Comparison of ENCODE assay signal across 8 cellular contexts in the genomic region with DNA sequence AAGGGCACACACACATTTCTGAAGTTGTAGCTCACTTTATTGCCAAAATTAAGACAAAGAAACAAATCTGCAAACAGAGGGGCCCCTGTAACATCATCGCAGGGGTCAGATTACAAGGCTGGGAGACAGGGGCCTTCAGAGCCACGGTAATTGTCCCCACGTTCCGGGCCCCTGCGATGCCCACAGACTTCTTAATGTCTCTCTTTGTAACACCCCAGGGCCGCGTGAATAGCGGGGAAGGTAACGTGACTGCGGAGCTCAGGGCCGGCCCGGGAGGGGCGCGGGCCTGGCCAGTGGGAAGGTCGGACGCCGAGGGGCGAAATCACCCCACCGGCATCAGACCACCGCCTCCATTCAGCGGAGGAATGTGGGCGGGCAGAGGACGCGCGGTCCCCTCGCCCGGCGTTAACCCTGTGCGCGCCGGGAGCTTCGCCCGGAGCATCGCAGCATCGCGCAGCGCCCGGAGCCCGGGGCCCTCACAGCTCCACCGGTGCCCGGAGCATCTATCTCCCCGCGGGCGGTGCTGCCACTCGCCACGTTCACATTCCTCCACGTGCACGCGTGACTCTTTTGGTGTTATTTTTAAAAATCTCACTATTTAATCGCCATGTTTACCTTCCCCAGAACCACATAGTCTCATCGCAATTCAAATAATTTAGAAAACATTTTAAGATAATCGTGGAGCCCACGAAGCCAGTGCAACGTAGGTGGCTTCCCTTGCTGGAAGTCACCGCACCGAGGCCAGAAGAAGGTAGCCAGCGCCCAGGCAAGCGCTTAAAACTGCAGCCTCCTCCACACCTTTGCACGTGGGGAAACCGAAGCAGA. TPM values are rescaled to one million over a fixed set of nuclear protein-coding genes. Genes with fewer than 3 reads are reported as not detected.
DNase-seq lines count a peak whose midpoint lies in the region; ATAC-seq and TF ChIP-seq lines count a peak whose summit lies in the region.

No MANE protein-coding gene starts in this region.

- H3K4me1 ChIP-seq in CD8-positive, alpha-beta memory T cell (ENCODE audit: insufficient read depth, low read length) = no peaks in the 10 kb centered on the region
- no peaks in the 10 kb centered on the region for H3K4me1 ChIP-seq in uterus

- H3K27me3 Mint-ChIP-seq in CD8-positive, alpha-beta memory T cell = peaks cover 2 to 9% of the 10 kb centered on the region in 2 donors
- peaks cover 46% of the 10 kb centered on the region for H3K27me3 Mint-ChIP-seq in activated T-helper 1 cell treated with anti-CD3 and anti-CD28 coated beads, Interleukin-12 subunit alpha, Interleukin-12 subunit beta, Interleukin-2, Interleukin-4 antibody, amounts not matched to agents 30 ng/mL and 10 ng/mL and 1 ng/mL, durations not matched to agents 14 hours and 24 hours and 36 hours (ENCODE audit: insufficient read depth)
- H3K27me3 Mint-ChIP-seq in natural killer cell treated with Interleukin-12 subunit alpha and Interleukin-12 subunit beta and Interleukin-15 and Interleukin-18, amount 100 ng/mL, for 72 hours = peaks cover 21 to 33% of the 10 kb centered on the region in 2 donors

- no peak for TF ChIP-seq POLR2A in uterus (IDR thresholded peaks at IDR 0.05)

- no peak for TF ChIP-seq CTCF in fibroblast of the aortic adventitia (IDR thresholded peaks at IDR 0.05; ENCODE audit: insufficient read depth, low read length)
- TF ChIP-seq CTCF in uterus (IDR thresholded peaks at IDR 0.05) = no peak

- H3K4me3 ChIP-seq in CD8-positive, alpha-beta memory T cell (ENCODE audit: low read length) = peak overlapping the region; percentile 63
- H3K4me3 ChIP-seq in fibroblast of the aortic adventitia (ENCODE audit: low read depth, low read length) (peak overlapping the region; percentile 70), uterus (peak overlapping the region; percentile 50 to 54)

- H3K4me1 Mint-ChIP-seq in CD8-positive, alpha-beta memory T cell = peaks cover 10 to 14% (median 12%) of the 10 kb centered on the region in 3 donors
- H3K4me1 Mint-ChIP-seq in activated T-helper 1 cell treated with anti-CD3 and anti-CD28 coated beads, Interleukin-12 subunit alpha, Interleukin-12 subunit beta, Interleukin-2, Interleukin-4 antibody, amounts not matched to agents 30 ng/mL and 10 ng/mL and 1 ng/mL, durations not matched to agents 14 hours and 24 hours and 36 hours (ENCODE audit: low read depth) = peaks cover 9% of the 10 kb centered on the region
- H3K4me1 Mint-ChIP-seq in natural killer cell treated with Interleukin-12 subunit alpha and Interleukin-12 subunit beta and Interleukin-15 and Interleukin-18, amount 100 ng/mL, for 72 hours (ENCODE audit: low read depth in 2 of 2) = peaks cover 7 to 8% of the 10 kb centered on the region in 2 donors

- CTCF ChIA-PET in CD8-positive, alpha-beta memory T cell (lab: Charles Lee) = interaction anchor here (0.6 to 2.5 kb wide), 5 partner anchors 12 to 70 kb away, joined by 3 to 7 read pairs (median 3); partner anchors contain the start of gene BTAF1

- POLR2A ChIA-PET in CD8-positive, alpha-beta memory T cell (lab: Charles Lee) = interaction anchor here (0.9 to 1.4 kb wide), 2 partner anchors 89 to 92 kb away, joined by 3 to 5 read pairs; partner anchors contain the start of gene TNKS2

- H3K36me3 ChIP-seq in CD8-positive, alpha-beta memory T cell (ENCODE audit: insufficient read depth, low read length) = no peaks in the 10 kb centered on the region
- no peaks in the 10 kb centered on the region for H3K36me3 ChIP-seq in uterus

- H3K27ac ChIP-seq in CD8-positive, alpha-beta memory T cell (ENCODE audit: low read depth, low read length) = no peak overlapping the region
- peak overlapping the region; percentile 62 to 64 for H3K27ac ChIP-seq in uterus

- H3K27ac Mint-ChIP-seq in CD8-positive, alpha-beta memory T cell = peak overlapping the region in 5 of 8 donors; percentile 34 to 78 (median 73)
- H3K27ac Mint-ChIP-seq in activated T-helper 1 cell treated with anti-CD3 and anti-CD28 coated beads, Interleukin-12 subunit alpha, Interleukin-12 subunit beta, Interleukin-2, Interleukin-4 antibody, amounts not matched to agents 30 ng/mL and 10 ng/mL and 1 ng/mL, durations not matched to agents 14 hours and 24 hours and 36 hours = peak overlapping the region; percentile 22
- peak overlapping the region; percentile 26 to 52 for H3K27ac Mint-ChIP-seq in natural killer cell treated with Interleukin-12 subunit alpha and Interleukin-12 subunit beta and Interleukin-15 and Interleukin-18, amount 100 ng/mL, for 72 hours

- H3K9me3 Mint-ChIP-seq in CD8-positive, alpha-beta memory T cell = no peaks in the 10 kb centered on the region
- no peaks in the 10 kb centered on the region for H3K9me3 Mint-ChIP-seq in activated T-helper 1 cell treated with anti-CD3 and anti-CD28 coated beads, Interleukin-12 subunit alpha, Interleukin-12 subunit beta, Interleukin-2, Interleukin-4 antibody, amounts not matched to agents 30 ng/mL and 10 ng/mL and 1 ng/mL, durations not matched to agents 14 hours and 24 hours and 36 hours
- no peaks in the 10 kb centered on the region for H3K9me3 Mint-ChIP-seq in natural killer cell treated with Interleukin-12 subunit alpha and Interleukin-12 subunit beta and Interleukin-15 and Interleukin-18, amount 100 ng/mL, for 72 hours

- H3K27me3 ChIP-seq in CD8-positive, alpha-beta memory T cell (ENCODE audit: insufficient read depth, low read length, poor library complexity, severe bottlenecking) = no peaks in the 10 kb centered on the region
- no peaks in the 10 kb centered on the region for H3K27me3 ChIP-seq in uterus

- peaks cover 0 to 3% (median 0%) of the 10 kb centered on the region in 3 donors for H3K36me3 Mint-ChIP-seq in CD8-positive, alpha-beta memory T cell
- peaks cover 3% of the 10 kb centered on the region for H3K36me3 Mint-ChIP-seq in activated T-helper 1 cell treated with anti-CD3 and anti-CD28 coated beads, Interleukin-12 subunit alpha, Interleukin-12 subunit beta, Interleukin-2, Interleukin-4 antibody, amounts not matched to agents 30 ng/mL and 10 ng/mL and 1 ng/mL, durations not matched to agents 14 hours and 24 hours and 36 hours (ENCODE audit: low read depth)
- peaks cover 6% of the 10 kb centered on the region for H3K36me3 Mint-ChIP-seq in natural killer cell treated with Interleukin-12 subunit alpha and Interleukin-12 subunit beta and Interleukin-15 and Interleukin-18, amount 100 ng/mL, for 72 hours

- peak; percentile 77 for ATAC-seq in natural killer cell treated with Interleukin-12 subunit alpha and Interleukin-12 subunit beta and Interleukin-15 and Interleukin-18, amount 100 ng/mL, for 72 hours
- no peak for ATAC-seq in HG03432 (IDR thresholded peaks at IDR 0.05; ENCODE audit: unreplicated experiment)

- intact Hi-C loops in activated T-helper 1 cell treated with anti-CD3 and anti-CD28 coated beads, Interleukin-12 subunit alpha, Interleukin-12 subunit beta, Interleukin-2, Interleukin-4 antibody, amounts not matched to agents 30 ng/mL and 10 ng/mL and 1 ng/mL, durations not matched to agents 14 hours and 24 hours and 36 hours (cut with micrococcal nuclease) = loop anchor here (2.0 kb wide), 1 partner anchor 22 kb away; the partner anchor contains the start of gene FGFBP3
- intact Hi-C loops in uterus (cut with DNase I; ENCODE audit: low total_unique reads) = no loop called here

- no peaks in the 10 kb centered on the region for H3K9me3 ChIP-seq in CD8-positive, alpha-beta memory T cell (ENCODE audit: low read length)
- no peaks in the 10 kb centered on the region for H3K9me3 ChIP-seq in uterus

- DNase-seq in CD8-positive, alpha-beta memory T cell = peak in 3 of 5 donors; percentile 8 to 48 (median 23)
- DNase-seq in HuH-7.5 (ENCODE audit: low spot score) = peak; percentile 60
- no peak for DNase-seq in activated T-helper 1 cell treated with anti-CD3 and anti-CD28 coated beads, Interleukin-12 subunit alpha, Interleukin-12 subunit beta, Interleukin-2, Interleukin-4 antibody, amounts not matched to agents 30 ng/mL and 10 ng/mL and 1 ng/mL, durations not matched to agents 14 hours and 24 hours and 36 hours (ENCODE audit: low spot score)
- DNase-seq in fibroblast of the aortic adventitia (ENCODE audit: low read depth) = peak; percentile 36
- no peak for DNase-seq in natural killer cell treated with Interleukin-12 subunit alpha and Interleukin-12 subunit beta and Interleukin-15 and Interleukin-18, amount 100 ng/mL, for 72 hours (ENCODE audit: low spot score)
- DNase-seq in uterus = peak; percentile 41 to 47
- no peak for DNase-seq in T1000 (lab: John Stamatoyannopoulos, UW)

- H3K4me3 Mint-ChIP-seq in CD8-positive, alpha-beta memory T cell = peak overlapping the region; percentile 82 to 94 (median 91)
- peak overlapping the region; percentile 86 for H3K4me3 Mint-ChIP-seq in activated T-helper 1 cell treated with anti-CD3 and anti-CD28 coated beads, Interleukin-12 subunit alpha, Interleukin-12 subunit beta, Interleukin-2, Interleukin-4 antibody, amounts not matched to agents 30 ng/mL and 10 ng/mL and 1 ng/mL, durations not matched to agents 14 hours and 24 hours and 36 hours
- peak overlapping the region; percentile 97 for H3K4me3 Mint-ChIP-seq in natural killer cell treated with Interleukin-12 subunit alpha and Interleukin-12 subunit beta and Interleukin-15 and Interleukin-18, amount 100 ng/mL, for 72 hours

RNA-seq across cellular contexts. Expression of gene FGFBP3, which starts 22.0 kb away (rescaled TPM):
- 1 to 10 TPM; 3.1 to 3.6 TPM for total RNA-seq in CD8-positive, alpha-beta memory T cell
- polyA plus RNA-seq in CD8-positive, alpha-beta memory T cell = 3.4 TPM
- total RNA-seq in activated T-helper 1 cell treated with anti-CD3 and anti-CD28 coated beads, Interleukin-12 subunit alpha, Interleukin-12 subunit beta, Interleukin-2, Interleukin-4 antibody, amounts not matched to agents 30 ng/mL and 10 ng/mL and 1 ng/mL, durations not matched to agents 14 hours and 24 hours and 36 hours = 2.5 TPM in 2 replicates
- 1.2 and 1.8 TPM in 2 replicates for total RNA-seq in fibroblast of the aortic adventitia (ENCODE audit: low replicate concordance)
- 1 to 10 TPM in 1 of 2 donors, under 1 TPM in 1; 0.81 to 1.5 TPM for total RNA-seq in natural killer cell treated with Interleukin-12 subunit alpha and Interleukin-12 subunit beta and Interleukin-15 and Interleukin-18, amount 100 ng/mL, for 72 hours
- total RNA-seq in uterus = 1 to 10 TPM in 2 of 4 donors, not detected in 2; 1.2 TPM

RNA-seq across cellular contexts. Expression of gene BTAF1, which starts 36.3 kb away (rescaled TPM):
- 10 to 100 TPM; 48.5 to 51.0 TPM for total RNA-seq in CD8-positive, alpha-beta memory T cell
- 8.0 TPM for polyA plus RNA-seq in CD8-positive, alpha-beta memory T cell
- 58.8 and 59.2 TPM in 2 replicates for total RNA-seq in activated T-helper 1 cell treated with anti-CD3 and anti-CD28 coated beads, Interleukin-12 subunit alpha, Interleukin-12 subunit beta, Interleukin-2, Interleukin-4 antibody, amounts not matched to agents 30 ng/mL and 10 ng/mL and 1 ng/mL, durations not matched to agents 14 hours and 24 hours and 36 hours
- 43.0 and 58.6 TPM in 2 replicates for total RNA-seq in fibroblast of the aortic adventitia (ENCODE audit: low replicate concordance)
- total RNA-seq in natural killer cell treated with Interleukin-12 subunit alpha and Interleukin-12 subunit beta and Interleukin-15 and Interleukin-18, amount 100 ng/mL, for 72 hours = 10 to 100 TPM; 57.2 to 74.0 TPM
- 10 to 100 TPM; 31.8 to 95.8 (median 51.5) TPM for total RNA-seq in uterus

Comparison
In these comparisons a context has a peak if more than half of its experiments do, and no peak if none do; other contexts are left out.
1. DNase-seq: peak in CD8-positive, alpha-beta memory T cell (3 of 5), HuH-7.5 (single experiment), fibroblast of the aortic adventitia (single experiment) and uterus (2 of 2); none in activated T-helper 1 cell treated with anti-CD3 and anti-CD28 coated beads, Interleukin-12 subunit alpha, Interleukin-12 subunit beta, Interleukin-2, Interleukin-4 antibody, amounts not matched to agents 30 ng/mL and 10 ng/mL and 1 ng/mL, durations not matched to agents 14 hours and 24 hours and 36 hours (single experiment), natural killer cell treated with Interleukin-12 subunit alpha and Interleukin-12 subunit beta and Interleukin-15 and Interleukin-18, amount 100 ng/mL, for 72 hours (single experiment) and T1000 (single experiment).
2. H3K27ac Mint-ChIP-seq: peak in every context shown above with its lines; median percentile 73 in CD8-positive, alpha-beta memory T cell; 39 in natural killer cell treated with Interleukin-12 subunit alpha and Interleukin-12 subunit beta and Interleukin-15 and Interleukin-18, amount 100 ng/mL, for 72 hours; 22 in activated T-helper 1 cell treated with anti-CD3 and anti-CD28 coated beads, Interleukin-12 subunit alpha, Interleukin-12 subunit beta, Interleukin-2, Interleukin-4 antibody, amounts not matched to agents 30 ng/mL and 10 ng/mL and 1 ng/mL, durations not matched to agents 14 hours and 24 hours and 36 hours.
3. Peak in every context shown above with its lines, with median percentiles within 50 percentile points of each other: H3K4me3 ChIP-seq and H3K4me3 Mint-ChIP-seq.